ENCODE assay signal across 8 cellular contexts in the genomic region with DNA sequence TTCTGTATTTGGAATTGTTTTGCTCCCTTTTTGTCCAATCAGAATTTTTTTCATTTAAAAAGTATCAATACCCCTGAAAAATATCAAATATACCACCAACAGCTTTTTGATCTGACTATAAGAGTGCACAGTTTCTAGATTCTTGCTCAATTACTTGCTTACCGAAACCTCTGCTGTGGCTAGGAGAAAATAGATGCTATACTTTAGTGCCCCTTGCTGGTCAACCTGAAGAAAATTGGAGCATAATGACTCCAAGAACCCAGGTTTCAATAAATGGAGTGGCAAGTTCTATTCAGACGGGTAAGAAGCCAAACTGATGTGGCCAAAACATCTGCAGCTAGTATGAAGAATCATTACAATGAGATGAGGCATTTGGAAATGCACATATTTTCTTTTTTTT.
DNase-seq lines count a peak whose midpoint lies in the region; ATAC-seq and TF ChIP-seq lines count a peak whose summit lies in the region.

No MANE protein-coding gene starts in this region.

- TF ChIP-seq CTCF in fibroblast of mammary gland (conservative IDR thresholded peaks at IDR 0.05; ENCODE audit: control insufficient read depth, insufficient read depth, low read depth, low read length) = peak; percentile 70
- TF ChIP-seq CTCF in retinal pigment epithelial cell (conservative IDR thresholded peaks at IDR 0.05; ENCODE audit: low read depth, low read length) = peak; percentile 42

- ATAC-seq in GM21423 (IDR thresholded peaks at IDR 0.05; ENCODE audit: unreplicated experiment) = peak; percentile 58
- ATAC-seq in GM21390 (IDR thresholded peaks at IDR 0.05; ENCODE audit: unreplicated experiment) = no peak

- peak; percentile 35 for DNase-seq in A172 (ENCODE audit: low spot score)
- peak; percentile 53 to 61 for DNase-seq in NOMO-1 (lab: John Stamatoyannopoulos, UW; ENCODE audit: unreplicated experiment in 2 of 2)
- peak; percentile 84 for DNase-seq in fibroblast of mammary gland (ENCODE audit: low read depth)
- no peak for DNase-seq in retinal pigment epithelial cell (ENCODE audit: low read depth)
- no peak for DNase-seq in activated CD8-positive, alpha-beta memory T cell treated with anti-CD3 and anti-CD28 coated beads, Interleukin-2, amount 50 U/mL, for 4 hours
- DNase-seq in activated T-cell treated with anti-CD3 and anti-CD28 coated beads, Interleukin-2, amount 50 U/mL, for 48 hours = no peak

- H3K4me3 ChIP-seq in fibroblast of mammary gland (ENCODE audit: control insufficient read depth, low read depth, low read length) (no peak overlapping the region), retinal pigment epithelial cell (ENCODE audit: low read length) (no peak overlapping the region)

Comparison
In these comparisons a context has a peak if more than half of its experiments do, and no peak if none do; other contexts are left out.
1. DNase-seq: peak in A172 (single experiment), NOMO-1 (2 of 2) and fibroblast of mammary gland (single experiment); none in retinal pigment epithelial cell (single experiment), activated CD8-positive, alpha-beta memory T cell treated with anti-CD3 and anti-CD28 coated beads, Interleukin-2, amount 50 U/mL, for 4 hours (single experiment) and activated T-cell treated with anti-CD3 and anti-CD28 coated beads, Interleukin-2, amount 50 U/mL, for 48 hours (0 of 2).